22 cellular contexts compared by ENCODE assay signal in the genomic region with DNA sequence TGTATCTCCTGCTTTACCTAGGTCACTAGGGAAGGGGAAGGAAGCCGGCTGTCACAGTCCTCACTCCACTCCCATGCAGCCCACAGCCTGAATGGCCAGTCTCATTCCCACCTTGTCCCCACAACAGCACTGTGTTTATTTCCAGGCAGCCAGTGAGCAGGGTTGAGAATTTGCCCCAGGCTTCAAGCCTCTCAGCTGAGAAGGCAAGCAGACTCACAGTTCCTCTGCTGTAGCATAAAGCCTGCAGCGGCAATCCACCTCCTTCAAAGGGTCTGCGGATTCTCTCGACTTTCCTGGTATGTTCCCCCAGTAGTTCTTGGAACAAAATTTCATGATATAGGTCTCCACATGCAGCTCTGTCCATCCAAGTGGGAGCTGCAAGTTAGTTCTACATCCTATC.
A peak's percentile ranks its signal among the peaks of the same experiment; 100 is the strongest.
DNase-seq lines count a peak whose midpoint lies in the region; ATAC-seq, FAIRE-seq and TF ChIP-seq lines count a peak whose summit lies in the region.
"Had no signal": no experiment of that assay in that cellular context is flagged by ENCODE, and none has a peak within 500 bp of the region (broad histone marks: within the 10 kb centered on the region; RNA-seq: fewer than 3 reads in every experiment).

No MANE protein-coding gene starts in this region.

- H2BK5ac ChIP-seq in H9 (ENCODE audit: insufficient read length, low read length) = no peak overlapping the region
- peak overlapping the region; percentile 91 for H2BK5ac ChIP-seq in H1 (ENCODE audit: low read depth, low read length)

- H4K20me1 ChIP-seq in H9 (ENCODE audit: control insufficient read depth, insufficient read depth, insufficient read length) (no peaks in the 10 kb centered on the region), H1 (replicated peaks in 1 of 2; ENCODE audit: control insufficient read depth in 1 of 2, insufficient read depth in 2 of 2, low read length in 2 of 2) (no peaks in the 10 kb centered on the region)

- H3K9ac ChIP-seq in H9 (ENCODE audit: extremely low read depth, insufficient read length, low read length) (no peak overlapping the region), H1 (replicated peaks in 1 of 4; ENCODE audit: extremely low read depth in 1 of 4, low read depth in 3 of 4, low read length in 3 of 4) (no peak overlapping the region)
- H3K9ac ChIP-seq: KMS-11 had no signal

- H4K8ac ChIP-seq in H9 (replicated peaks; ENCODE audit: insufficient read length, low read depth, low read length) = no peak overlapping the region
- H4K8ac ChIP-seq in H1 (ENCODE audit: extremely low read depth, insufficient read depth, low read length) = peak overlapping the region; percentile 89; the same call in 1 of the 2 replicates

- no peaks in the 10 kb centered on the region for H3K79me2 ChIP-seq in H9 (ENCODE audit: insufficient read depth, low read length)
- H3K79me2 ChIP-seq in H1 (ENCODE audit: control insufficient read depth in 1 of 2, insufficient read depth in 2 of 2, low read length in 2 of 2) = peaks cover 0 to 30% of the 10 kb centered on the region in 2 experiments; a peak in 2 of 4 replicates

- H2BK120ac ChIP-seq in H9 (ENCODE audit: low read depth, low read length, poor library complexity, severe bottlenecking) = no peak overlapping the region
- H2BK120ac ChIP-seq in H1 (replicated peaks; ENCODE audit: low read depth, low read length) = peak overlapping the region; percentile 2

- no peak for FAIRE-seq in H1 (lab: Jason Lieb, UNC)
- FAIRE-seq: GM12892, GM18507 had no signal

- TF ChIP-seq EP300 in H1 (IDR thresholded peaks at IDR 0.05; ENCODE audit: borderline replicate concordance in 1 of 2, low read depth in 2 of 2, low read length in 2 of 2) = no peak

- H2AK5ac ChIP-seq in H9 (ENCODE audit: insufficient read length, low read length) (no peak overlapping the region), H1 (ENCODE audit: low read depth, low read length) (0 out of 2 replicates have a peak overlapping the region, but pooled peaks have one; percentile 54)

- H3K18ac ChIP-seq in H9 (ENCODE audit: insufficient read length, low read depth, low read length) = no peak overlapping the region
- H3K18ac ChIP-seq in H1 (ENCODE audit: extremely low read depth, low read length) = peak overlapping the region; percentile 99

- H3K23me2 ChIP-seq in H9 (ENCODE audit: insufficient read length, low read depth, low read length, poor library complexity, severe bottlenecking) (peaks cover 10% of the 10 kb centered on the region), H1 (ENCODE audit: low read depth, low read length) (peaks cover 11% of the 10 kb centered on the region)

- H3K27me3 ChIP-seq in H9 (ENCODE audit: insufficient read depth, low read length) = no peaks in the 10 kb centered on the region
- no peaks in the 10 kb centered on the region for H3K27me3 ChIP-seq in H1 (replicated peaks in 1 of 4; ENCODE audit: control insufficient read depth in 3 of 4, extremely low read depth in 1 of 4, insufficient read depth in 3 of 4, low read length in 3 of 4)

- CTCF ChIA-PET in H1 (lab: Charles Lee; ENCODE audit: partially characterized antibody) = interaction anchor here (0.8 kb wide), 1 partner anchor 31 kb away, joined by 3 read pairs; no protein-coding TSS in a partner anchor

- H3K27ac ChIP-seq in H9 (ENCODE audit: insufficient read length, low read depth, low read length) (no peak overlapping the region), H1 (ENCODE audit: low read depth, low read length) (0 out of 2 replicates have a peak overlapping the region, but pooled peaks have one; percentile 22)
- H3K27ac ChIP-seq: KMS-11, PC-9 had no signal

- peaks cover 15 to 17% of the 10 kb centered on the region in 2 experiments; a peak in 4 of 5 replicates for H3K9me3 Mint-ChIP-seq in H9

- TF ChIP-seq CTCF in H9 (conservative IDR thresholded peaks at IDR 0.05) = no peak
- TF ChIP-seq CTCF in H1 (IDR thresholded peaks at IDR 0.05; ENCODE audit: control extremely low read depth in 1 of 3, insufficient read depth in 1 of 3, low read depth in 1 of 3, low read length in 3 of 3) = no peak

- H3K4me2 ChIP-seq in H9 (ENCODE audit: insufficient read depth, insufficient read length, low read length) (no peak overlapping the region), H1 (ENCODE audit: insufficient read depth in 1 of 2, low read depth in 2 of 2, low read length in 2 of 2) (no peak overlapping the region; a peak in 1 of 4 replicates)
- H3K4me2 ChIP-seq: KMS-11, PC-9 had no signal

- peaks cover 57 to 59% of the 10 kb centered on the region in 2 experiments for H3K4me1 Mint-ChIP-seq in H9
- H3K4me1 Mint-ChIP-seq: CD4-positive, alpha-beta memory T cell had no signal

- no peak overlapping the region for H2AFZ ChIP-seq in H9 (ENCODE audit: low read length)
- H2AFZ ChIP-seq in H1 (ENCODE audit: low read length) = 0 out of 2 replicates have a peak overlapping the region, but pooled peaks have one; percentile 17
- H2AFZ ChIP-seq: PC-9 had no signal

- H3K4ac ChIP-seq in H9 (ENCODE audit: low read depth, low read length) = no peak overlapping the region
- no peak overlapping the region for H3K4ac ChIP-seq in H1 (replicated peaks; ENCODE audit: insufficient read length, low read depth, low read length)

- peak; percentile 63 for DNase-seq in H9
- DNase-seq in H1 (ENCODE audit: low read depth in 1 of 2, low spot score in 2 of 2) = no peak
- peak; percentile 35 for DNase-seq in left kidney (ENCODE audit: low read depth, low spot score)
- no peak for DNase-seq in activated CD4-positive, alpha-beta T cell treated with anti-CD3 and anti-CD28 coated beads for 48 hours
- no peak for DNase-seq in stimulated activated CD8-positive, alpha-beta memory T cell treated with anti-CD3 and anti-CD28 coated beads, Interleukin-4, amount 100 ng/mL, for 48 hours
- DNase-seq: Caco-2; CD4-positive, alpha-beta memory T cell; DND-41; MV-4-11; NCI-H1105 treated with DMSO at 0.1 percent for 48 hours; NCI-H2029 treated with DMSO at 0.1 percent for 48 hours; NCI-H226; NCI-H510A treated with DMSO at 0.1 percent for 48 hours; NCI-H748 treated with DMSO at 0.1 percent for 48 hours; PC-9; RPMI8226; SHP77 had no signal

- H3K27me3 Mint-ChIP-seq in H9 (ENCODE audit: low read depth) = no peaks in the 10 kb centered on the region
- H3K27me3 Mint-ChIP-seq: CD4-positive, alpha-beta memory T cell had no signal

- no peak overlapping the region for H3K4me3 Mint-ChIP-seq in H9
- H3K4me3 Mint-ChIP-seq: CD4-positive, alpha-beta memory T cell had no signal

- H3K4me1 ChIP-seq in H9 (ENCODE audit: insufficient read depth, low read length) (no peaks in the 10 kb centered on the region; the same call in 1 of the 2 replicates), H1 (replicated peaks in 1 of 4; ENCODE audit: control insufficient read depth in 3 of 4, insufficient read depth in 4 of 4, low read length in 3 of 4) (peaks cover 5 to 22% (median 14%) of the 10 kb centered on the region in 4 experiments; a peak in 6 of 7 replicates)
- H3K4me1 ChIP-seq: Caco-2 had no signal

- H2BK15ac ChIP-seq in H9 (ENCODE audit: low read depth, low read length) = no peak overlapping the region
- no peak overlapping the region; the same call in 1 of the 2 replicates for H2BK15ac ChIP-seq in H1 (ENCODE audit: low read length)

- H3K36me3 ChIP-seq in H1 (ENCODE audit: control insufficient read depth in 2 of 4, insufficient read depth in 4 of 4, low read length in 3 of 4) = no peaks in the 10 kb centered on the region

- no peak overlapping the region for H3T11ph ChIP-seq in H9 (ENCODE audit: low read length)

- H4K91ac ChIP-seq in H9 (ENCODE audit: insufficient read length, low read depth, low read length) = no peak overlapping the region
- H4K91ac ChIP-seq in H1 (replicated peaks; ENCODE audit: insufficient read length, low read length) = peak overlapping the region; percentile 76

- H3K56ac ChIP-seq in H9 (ENCODE audit: insufficient read length, low read depth, low read length) (no peak overlapping the region), H1 (replicated peaks; ENCODE audit: insufficient read length, low read depth, low read length) (no peak overlapping the region)

- H3K79me1 ChIP-seq in H9 (ENCODE audit: insufficient read depth, low read depth, low read length, poor library complexity, severe bottlenecking) (no peaks in the 10 kb centered on the region), H1 (ENCODE audit: low read depth, low read length) (peaks cover 2% of the 10 kb centered on the region; the same call in 1 of the 2 replicates)

- no peak overlapping the region for H3K23ac ChIP-seq in H9 (ENCODE audit: insufficient read length, low read depth, low read length)
- H3K23ac ChIP-seq in H1 (ENCODE audit: insufficient read length) = no peak overlapping the region

- POLR2A ChIA-PET in H1 (lab: Charles Lee; ENCODE audit: partially characterized antibody) = interaction anchor here (1.0 to 2.8 kb wide), 3 partner anchors 10 to 40 kb away, joined by 3 to 13 read pairs (median 4); no protein-coding TSS in a partner anchor

- ATAC-seq in HG02763 (IDR thresholded peaks at IDR 0.05; ENCODE audit: unreplicated experiment) (no peak), HG02798 (IDR thresholded peaks at IDR 0.05; ENCODE audit: poor library complexity, unreplicated experiment) (no peak)

- H3K36me3 Mint-ChIP-seq in H9 (ENCODE audit: insufficient read depth in 1 of 3, low read depth in 3 of 3) = peaks cover 8 to 22% (median 19%) of the 10 kb centered on the region in 3 experiments
- H3K36me3 Mint-ChIP-seq: CD4-positive, alpha-beta memory T cell had no signal

- WGBS in H9 (ENCODE audit: extremely low coverage, insufficient read length, low lambda C conversion rate) = no CpG with 5 or more reads among the region's 4 CpGs
- WGBS in H1 (ENCODE audit: extremely low coverage in 1 of 2, insufficient coverage in 1 of 2, insufficient read length in 1 of 2, insufficient replicate concordance in 2 of 2, low coverage in 1 of 2, low lambda C conversion rate in 2 of 2, missing lambda C conversion rate in 1 of 2), 2 experiments = 75% methylated on average over 4 of the region's 4 CpGs; no CpG with 5 or more reads in 1 of the 2 experiments

- no peak overlapping the region for H3K4me3 ChIP-seq in H1 (ENCODE audit: extremely low read depth in 1 of 4, insufficient read depth in 2 of 4, low read depth in 3 of 4, low read length in 4 of 4)
- H3K4me3 ChIP-seq: PC-9 had no signal

- no peak overlapping the region for H3K14ac ChIP-seq in H9 (ENCODE audit: insufficient read depth, low read length)
- H3K14ac ChIP-seq in H1 (ENCODE audit: insufficient read length) = no peak overlapping the region

- H2BK20ac ChIP-seq in H9 (ENCODE audit: low read depth, low read length, poor library complexity, severe bottlenecking) (no peak overlapping the region), H1 (ENCODE audit: low read length) (peak overlapping the region; percentile 97; the same call in 1 of the 2 replicates)

- H3K9me3 ChIP-seq in H9 (ENCODE audit: control insufficient read depth, low read depth, low read length) (no peaks in the 10 kb centered on the region), H1 (ENCODE audit: insufficient read depth in 2 of 2, low read depth in 1 of 2, low read length in 1 of 2) (no peaks in the 10 kb centered on the region)
- H3K9me3 ChIP-seq: Caco-2 had no signal

- no peak for TF ChIP-seq POLR2A in H1 (IDR thresholded peaks at IDR 0.05; ENCODE audit: control extremely low read depth in 1 of 2, low read depth in 2 of 2, low read length in 2 of 2)

- peak overlapping the region; percentile 44 to 85 (median 74); a peak in 3 of 7 replicates for H3K27ac Mint-ChIP-seq in H9
- H3K27ac Mint-ChIP-seq: CD4-positive, alpha-beta memory T cell had no signal

- H4K5ac ChIP-seq in H9 (ENCODE audit: insufficient read length, low read depth, low read length) (no peak overlapping the region), H1 (ENCODE audit: insufficient read length, low read depth, low read length) (peak overlapping the region; percentile 9)

- TF ChIP-seq RAD21 in H1 (IDR thresholded peaks at IDR 0.05 in 1 of 2, conservative IDR thresholded peaks at IDR 0.05 in 1 of 2; ENCODE audit: low read depth in 2 of 2, low read length in 2 of 2) = no peak

- no peak overlapping the region for H2BK12ac ChIP-seq in H9 (ENCODE audit: insufficient read length, low read depth, low read length)
- peak overlapping the region; percentile 90 for H2BK12ac ChIP-seq in H1 (ENCODE audit: low read depth, low read length)

Comparison
In these comparisons a context has a peak if more than half of its experiments do, and no peak if none do; other contexts are left out.
1. DNase-seq: peak in H9 (single experiment) and left kidney (single experiment); none in H1 (0 of 2), activated CD4-positive, alpha-beta T cell treated with anti-CD3 and anti-CD28 coated beads for 48 hours (single experiment) and stimulated activated CD8-positive, alpha-beta memory T cell treated with anti-CD3 and anti-CD28 coated beads, Interleukin-4, amount 100 ng/mL, for 48 hours (single experiment).